ENCODE assay signal across 11 cellular contexts in the genomic region with DNA sequence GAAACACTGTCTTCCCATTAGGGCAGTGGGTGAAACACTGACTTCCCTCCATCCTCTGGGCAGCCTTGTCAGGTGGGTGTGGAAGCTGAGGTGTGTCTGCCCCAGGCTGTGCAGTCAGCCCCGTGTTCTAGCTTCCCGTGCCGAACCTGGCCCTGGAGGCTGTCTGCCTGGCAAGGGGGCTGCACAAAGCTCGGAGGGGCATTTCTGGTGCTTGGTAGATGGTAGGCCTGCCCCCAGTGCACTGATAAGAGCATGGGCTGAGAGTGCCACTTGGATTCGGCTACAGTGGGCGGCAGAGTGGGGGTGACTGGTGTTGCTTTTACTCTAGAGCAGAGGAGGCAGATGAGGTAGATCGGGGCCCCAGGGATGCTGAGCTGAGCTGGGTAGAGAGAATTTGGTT. TPM values are rescaled to one million over a fixed set of nuclear protein-coding genes. Genes with fewer than 3 reads are reported as not detected.
DNase-seq lines count a peak whose midpoint lies in the region; ATAC-seq and TF ChIP-seq lines count a peak whose summit lies in the region.
"Had no signal": no experiment of that assay in that cellular context is flagged by ENCODE, and none has a peak within 500 bp of the region (broad histone marks: within the 10 kb centered on the region; RNA-seq: fewer than 3 reads in every experiment).

No MANE protein-coding gene starts in this region.

- H3K4me1 ChIP-seq in heart right ventricle (peaks cover 16 to 98% (median 80%) of the 10 kb centered on the region in 9 donors), right cardiac atrium (ENCODE audit: control insufficient read depth, insufficient read depth, low read length) (peaks cover 21% of the 10 kb centered on the region), tibial artery (peaks cover 5 to 100% (median 69%) of the 10 kb centered on the region in 4 donors)

- ATAC-seq in heart right ventricle (peak in 2 of 8 donors; percentile 7 to 36), left cardiac atrium (no peak), right cardiac atrium (peak; percentile 6 to 10), HG03139 (IDR thresholded peaks at IDR 0.05; ENCODE audit: unreplicated experiment) (no peak)
- ATAC-seq: stimulated activated memory B cell treated with anti-CD40 and anti-IgM and Interleukin-4, amounts not matched to agents 10 μg/mL and 1 μg/mL and 100 μg/mL, for 72 hours had no signal

- no peak overlapping the region for H3K4me3 Mint-ChIP-seq in activated naive CD8-positive, alpha-beta T cell treated with anti-CD3 and anti-CD28 coated beads for 36 hours
- H3K4me3 Mint-ChIP-seq: stimulated activated memory B cell treated with anti-CD40 and anti-IgM and Interleukin-4, amounts not matched to agents 10 μg/mL and 1 μg/mL and 100 μg/mL, for 72 hours had no signal

- no peak for TF ChIP-seq CTCF in heart right ventricle (IDR thresholded peaks at IDR 0.05)
- no peak for TF ChIP-seq CTCF in tibial artery (IDR thresholded peaks at IDR 0.05)

- intact Hi-C loops in heart right ventricle (cut with DNase I) (loop anchor here in 4 of 10 donors (5.0 to 10.0 kb wide), 4 partner anchors 43 to 405 kb away; no protein-coding TSS in a partner anchor), left cardiac atrium (cut with DNase I) (no loop called here), right cardiac atrium (cut with DNase I) (no loop called here), tibial artery (cut with DNase I; ENCODE audit: low total_unique reads) (loop anchor here (10.0 kb wide), 1 partner anchor 105 kb away; no protein-coding TSS in a partner anchor)

- peaks cover 3% of the 10 kb centered on the region for H3K36me3 Mint-ChIP-seq in activated naive CD8-positive, alpha-beta T cell treated with anti-CD3 and anti-CD28 coated beads for 36 hours
- H3K36me3 Mint-ChIP-seq: stimulated activated memory B cell treated with anti-CD40 and anti-IgM and Interleukin-4, amounts not matched to agents 10 μg/mL and 1 μg/mL and 100 μg/mL, for 72 hours had no signal

- H3K4me1 Mint-ChIP-seq in activated naive CD8-positive, alpha-beta T cell treated with anti-CD3 and anti-CD28 coated beads for 36 hours: peaks cover 64% of the 10 kb centered on the region

- no peaks in the 10 kb centered on the region for H3K9me3 Mint-ChIP-seq in activated naive CD8-positive, alpha-beta T cell treated with anti-CD3 and anti-CD28 coated beads for 36 hours
- H3K9me3 Mint-ChIP-seq: stimulated activated memory B cell treated with anti-CD40 and anti-IgM and Interleukin-4, amounts not matched to agents 10 μg/mL and 1 μg/mL and 100 μg/mL, for 72 hours; T-helper 2 cell treated with Interferon-gamma antibody and Interleukin-4, amounts not matched to agents 5 μg/mL and 100 μg/mL, for 36 hours had no signal

- H3K27ac Mint-ChIP-seq in activated naive CD8-positive, alpha-beta T cell treated with anti-CD3 and anti-CD28 coated beads for 36 hours: peak overlapping the region; percentile 13
- H3K27ac Mint-ChIP-seq: stimulated activated memory B cell treated with anti-CD40 and anti-IgM and Interleukin-4, amounts not matched to agents 10 μg/mL and 1 μg/mL and 100 μg/mL, for 72 hours had no signal

- H3K9me3 ChIP-seq in heart right ventricle (no peaks in the 10 kb centered on the region), right cardiac atrium (ENCODE audit: control insufficient read depth, low read length) (no peaks in the 10 kb centered on the region), tibial artery (no peaks in the 10 kb centered on the region)

- no peaks in the 10 kb centered on the region for H3K27me3 Mint-ChIP-seq in activated naive CD8-positive, alpha-beta T cell treated with anti-CD3 and anti-CD28 coated beads for 36 hours
- H3K27me3 Mint-ChIP-seq: stimulated activated memory B cell treated with anti-CD40 and anti-IgM and Interleukin-4, amounts not matched to agents 10 μg/mL and 1 μg/mL and 100 μg/mL, for 72 hours had no signal

- H3K27ac ChIP-seq in heart right ventricle (peak overlapping the region in 8 of 10 donors; percentile 21 to 87 (median 72)), right cardiac atrium (ENCODE audit: low read length) (peak overlapping the region; percentile 69), tibial artery (peak overlapping the region; percentile 61 to 62)

- WGBS in heart right ventricle, 2 donors: 65 to 70% methylated on average over 7 of the region's 7 CpGs
- 80% methylated on average over 7 of the region's 7 CpGs for WGBS in right cardiac atrium

- H3K4me3 ChIP-seq in heart right ventricle (no peak overlapping the region), right cardiac atrium (ENCODE audit: low read length) (no peak overlapping the region), tibial artery (no peak overlapping the region)
- H3K4me3 ChIP-seq: lung had no signal

- DNase-seq in heart right ventricle (no peak), left cardiac atrium (no peak), right cardiac atrium (no peak), tibial artery (no peak), NCI-H524 treated with DMSO at 0.1 percent for 48 hours (lab: John Stamatoyannopoulos, UW) (no peak), iPS-NIHi11 (ENCODE audit: low spot score) (no peak)
- DNase-seq in activated naive CD8-positive, alpha-beta T cell treated with anti-CD3 and anti-CD28 coated beads for 36 hours: no peak

- H3K27me3 ChIP-seq in heart right ventricle (no peaks in the 10 kb centered on the region), right cardiac atrium (ENCODE audit: control insufficient read depth, insufficient read depth) (no peaks in the 10 kb centered on the region), tibial artery (no peaks in the 10 kb centered on the region)

- H3K36me3 ChIP-seq in heart right ventricle: no peaks in the 10 kb centered on the region
- H3K36me3 ChIP-seq in tibial artery: no peaks in the 10 kb centered on the region

RNA-seq across cellular contexts. Expression of a gene that starts 21.3 kb away (rescaled TPM):
- 10 to 100 TPM; 32.3 to 88.2 (median 50.0) TPM for total RNA-seq in heart right ventricle
- 1 to 10 TPM; 3.4 to 8.4 TPM for polyA plus RNA-seq in heart right ventricle
- 10 to 100 TPM; 27.3 to 56.2 TPM for total RNA-seq in left cardiac atrium
- 10 to 100 TPM; 17.7 to 18.9 TPM for total RNA-seq in activated naive CD8-positive, alpha-beta T cell treated with anti-CD3 and anti-CD28 coated beads for 36 hours
- 10 to 100 TPM; 31.0 to 52.3 (median 39.1) TPM for total RNA-seq in right cardiac atrium
- polyA plus RNA-seq in right cardiac atrium: 9.0 TPM

Comparison
In these comparisons a context has a peak if more than half of its experiments do, and no peak if none do; other contexts are left out.
1. ATAC-seq: peak in right cardiac atrium (2 of 2); none in left cardiac atrium (0 of 2) and HG03139 (single experiment).
2. Peak in every context shown above with its lines, with median percentiles within 50 percentile points of each other: H3K27ac ChIP-seq.